In the genomic region with DNA sequence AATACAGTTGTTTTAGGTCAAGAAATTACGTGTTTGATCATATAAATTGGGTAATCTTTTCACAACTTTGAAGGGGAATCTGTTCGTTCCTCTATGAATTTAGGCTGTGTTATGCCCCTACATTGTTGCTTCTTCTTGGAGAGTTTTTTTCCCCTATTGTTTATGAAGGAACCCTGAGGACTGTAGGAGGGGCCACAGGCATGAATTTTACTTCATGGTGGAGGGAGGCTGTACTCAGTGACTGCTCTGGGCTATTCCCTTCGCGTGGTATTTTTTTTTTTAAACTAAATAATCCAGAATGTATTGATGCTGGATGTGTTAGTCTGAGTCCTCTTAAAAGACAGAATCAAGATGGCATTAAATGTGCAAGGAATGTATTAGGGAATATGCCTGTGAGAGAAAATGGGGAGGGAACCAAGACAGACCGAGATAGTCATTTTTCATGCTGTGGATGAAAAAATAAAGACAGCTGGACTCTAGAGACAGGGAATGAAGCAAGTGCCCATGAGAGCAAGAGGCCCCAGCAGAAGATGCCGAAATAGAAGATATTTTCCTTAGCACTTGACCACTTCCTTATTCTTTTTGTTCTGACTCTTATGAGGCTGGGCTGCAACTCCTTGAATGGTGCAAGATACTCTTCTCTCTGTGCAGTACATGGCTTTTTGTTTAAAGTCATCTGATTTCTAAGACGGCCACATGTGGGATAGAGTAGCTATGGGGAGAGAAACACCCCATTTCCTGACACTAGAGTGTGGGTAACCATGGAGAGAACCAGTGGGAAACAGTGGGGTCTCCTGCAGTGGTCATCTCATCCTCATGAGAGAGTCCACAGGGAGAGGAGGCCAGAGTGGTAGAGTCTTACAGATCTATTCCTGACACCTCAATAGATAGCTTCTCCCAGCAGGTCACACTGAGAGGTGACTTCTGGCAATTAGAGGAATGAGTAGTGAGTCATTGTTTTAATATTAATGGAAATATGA, we compare ENCODE assay signal across 2 cellular contexts.
TF ChIP-seq lines count a peak whose summit lies in the region.

No MANE protein-coding gene starts in this region.

TF ChIP-seq in SK-N-SH treated with all-trans-retinoic acid at 6 μM for 48 hours, 23 proteins besides CTCF, POLR2A, EP300 and RAD21 (continued from another document):
- TF ChIP-seq ZFP3 (CRISPR knock-in tag; IDR thresholded peaks at IDR 0.05) (no peak), OSR1 (CRISPR knock-in tag; IDR thresholded peaks at IDR 0.05) (no peak), TCF4 (CRISPR knock-in tag; IDR thresholded peaks at IDR 0.05; ENCODE audit: borderline replicate concordance) (no peak), ARNTL (CRISPR knock-in tag; IDR thresholded peaks at IDR 0.05; ENCODE audit: borderline replicate concordance, low read depth) (no peak), TOX (CRISPR knock-in tag; IDR thresholded peaks at IDR 0.05; ENCODE audit: borderline replicate concordance) (no peak), ZNF565 (CRISPR knock-in tag; conservative IDR thresholded peaks at IDR 0.05; ENCODE audit: low read depth) (no peak), ZFP30 (CRISPR knock-in tag; IDR thresholded peaks at IDR 0.05) (no peak), ZNF8 (CRISPR knock-in tag; IDR thresholded peaks at IDR 0.05) (no peak), ISL1 (CRISPR knock-in tag; IDR thresholded peaks at IDR 0.05) (no peak), PATZ1 (CRISPR knock-in tag; IDR thresholded peaks at IDR 0.05; ENCODE audit: borderline replicate concordance) (no peak), GLIS3 (CRISPR knock-in tag; IDR thresholded peaks at IDR 0.05) (no peak)
- TF ChIP-seq, protein P1, sequence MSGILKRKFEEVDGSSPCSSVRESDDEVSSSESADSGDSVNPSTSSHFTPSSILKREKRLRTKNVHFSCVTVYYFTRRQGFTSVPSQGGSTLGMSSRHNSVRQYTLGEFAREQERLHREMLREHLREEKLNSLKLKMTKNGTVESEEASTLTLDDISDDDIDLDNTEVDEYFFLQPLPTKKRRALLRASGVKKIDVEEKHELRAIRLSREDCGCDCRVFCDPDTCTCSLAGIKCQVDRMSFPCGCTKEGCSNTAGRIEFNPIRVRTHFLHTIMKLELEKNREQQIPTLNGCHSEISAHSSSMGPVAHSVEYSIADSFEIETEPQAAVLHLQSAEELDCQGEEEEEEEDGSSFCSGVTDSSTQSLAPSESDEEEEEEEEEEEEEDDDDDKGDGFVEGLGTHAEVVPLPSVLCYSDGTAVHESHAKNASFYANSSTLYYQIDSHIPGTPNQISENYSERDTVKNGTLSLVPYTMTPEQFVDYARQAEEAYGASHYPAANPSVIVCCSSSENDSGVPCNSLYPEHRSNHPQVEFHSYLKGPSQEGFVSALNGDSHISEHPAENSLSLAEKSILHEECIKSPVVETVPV (CRISPR knock-in tag; IDR thresholded peaks at IDR 0.05), result no peak

TF ChIP-seq in SK-N-SH, 30 proteins besides CTCF, POLR2A, EP300 and RAD21 (continued from another document):
- TF ChIP-seq ZBTB33 (IDR thresholded peaks at IDR 0.05; ENCODE audit: borderline replicate concordance, low read depth) (no peak), IRF3 (IDR thresholded peaks at IDR 0.05; ENCODE audit: low read depth, low read length) (no peak), SIN3A (IDR thresholded peaks at IDR 0.05; ENCODE audit: borderline replicate concordance, low read depth, low read length) (no peak), USF1 (IDR thresholded peaks at IDR 0.05; ENCODE audit: borderline replicate concordance, low read depth) (no peak), CHD2 (IDR thresholded peaks at IDR 0.05; ENCODE audit: low read length, partially characterized antibody) (no peak), MXI1 (IDR thresholded peaks at IDR 0.05; ENCODE audit: low read depth, low read length) (no peak), FOXJ3 (CRISPR knock-in tag; IDR thresholded peaks at IDR 0.05) (no peak), EZH2phosphoT487 (IDR thresholded peaks at IDR 0.05; ENCODE audit: borderline replicate concordance, low read depth) (no peak), RXRA (IDR thresholded peaks at IDR 0.05; ENCODE audit: borderline replicate concordance, low read depth) (no peak), RCOR1 (IDR thresholded peaks at IDR 0.05; ENCODE audit: low read length) (no peak)
- TF ChIP-seq, protein P2, sequence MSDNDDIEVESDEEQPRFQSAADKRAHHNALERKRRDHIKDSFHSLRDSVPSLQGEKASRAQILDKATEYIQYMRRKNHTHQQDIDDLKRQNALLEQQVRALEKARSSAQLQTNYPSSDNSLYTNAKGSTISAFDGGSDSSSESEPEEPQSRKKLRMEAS (IDR thresholded peaks at IDR 0.05; ENCODE audit: low read depth), result no peak
